ENCODE assay signal across 23 cellular contexts in genomic region chr14:68972507-68973272, GRCh38. TPM values are rescaled to one million over a fixed set of nuclear protein-coding genes. Genes with fewer than 3 reads are reported as not detected.
A peak's percentile ranks its signal among the peaks of the same experiment; 100 is the strongest.
DNase-seq lines count a peak whose midpoint lies in the region; ATAC-seq, FAIRE-seq and TF ChIP-seq lines count a peak whose summit lies in the region.
"Had no signal": no experiment of that assay in that cellular context is flagged by ENCODE, and none has a peak within 500 bp of the region (broad histone marks: within the 10 kb centered on the region; RNA-seq: fewer than 3 reads in every experiment).

No MANE protein-coding gene starts in this region.

- H3K27me3 ChIP-seq in colonic mucosa (no peaks in the 10 kb centered on the region), muscle layer of colon (ENCODE audit: control insufficient read depth in 1 of 2, insufficient read depth in 2 of 2, low read length in 2 of 2) (no peaks in the 10 kb centered on the region)
- H3K27me3 ChIP-seq: upper lobe of right lung had no signal

- H3K4me1 ChIP-seq in colonic mucosa (peaks cover 3% of the 10 kb centered on the region), muscle layer of colon (ENCODE audit: insufficient read depth, low read length) (peaks cover 94% of the 10 kb centered on the region)

- DNase-seq in activated naive CD8-positive, alpha-beta T cell treated with anti-CD3 and anti-CD28 coated beads, Interleukin-2, amount 50 U/mL, for 24 hours = no peak
- DNase-seq in colonic mucosa (no peak), urothelium cell line (ENCODE audit: low spot score) (no peak), GM03348 (ENCODE audit: low spot score) (no peak), RPMI8226 (no peak), NOMO-1 (lab: John Stamatoyannopoulos, UW; ENCODE audit: unreplicated experiment in 2 of 2) (no peak)
- DNase-seq: activated CD8-positive, alpha-beta T cell treated with anti-CD3 and anti-CD28 coated beads, Interleukin-2, amount 10 ng/mL, durations not matched to agents 7 days and 5 days; CD8-positive, alpha-beta memory T cell; effector memory CD8-positive, alpha-beta T cell; mesendoderm; NCI-H1694 treated with DMSO at 0.1 percent for 48 hours; NCI-H510A; occipital lobe; PC-9; stimulated activated CD4-positive, alpha-beta T cell treated with anti-CD3 and anti-CD28 coated beads, Interleukin-4, amount 100 ng/mL, for 4 hours; upper lobe of right lung; WERI-Rb-1 had no signal

- no peak overlapping the region for H3K4me3 Mint-ChIP-seq in activated naive CD8-positive, alpha-beta T cell
- H3K4me3 Mint-ChIP-seq in activated naive CD8-positive, alpha-beta T cell treated with anti-CD3 and anti-CD28 coated beads, Interleukin-2, amount 50 U/mL, for 24 hours = no peak overlapping the region
- H3K4me3 Mint-ChIP-seq: activated CD8-positive, alpha-beta T cell treated with anti-CD3 and anti-CD28 coated beads, Interleukin-2, amount 10 ng/mL, durations not matched to agents 7 days and 5 days; activated T-helper 17 cell treated with anti-CD3 and anti-CD28 coated beads, Interleukin-2, amount 50 U/mL, for 72 hours; CD8-positive, alpha-beta memory T cell; effector memory CD8-positive, alpha-beta T cell had no signal

- H3K36me3 Mint-ChIP-seq in activated naive CD8-positive, alpha-beta T cell = peaks cover 19% of the 10 kb centered on the region
- H3K36me3 Mint-ChIP-seq in activated naive CD8-positive, alpha-beta T cell treated with anti-CD3 and anti-CD28 coated beads, Interleukin-2, amount 50 U/mL, for 24 hours (ENCODE audit: low read depth) = peaks cover 55% of the 10 kb centered on the region

- H3K27me3 Mint-ChIP-seq in activated naive CD8-positive, alpha-beta T cell = no peaks in the 10 kb centered on the region
- H3K27me3 Mint-ChIP-seq in activated naive CD8-positive, alpha-beta T cell treated with anti-CD3 and anti-CD28 coated beads, Interleukin-2, amount 50 U/mL, for 24 hours = no peaks in the 10 kb centered on the region
- H3K27me3 Mint-ChIP-seq: activated T-helper 17 cell treated with anti-CD3 and anti-CD28 coated beads, Interleukin-2, amount 50 U/mL, for 72 hours had no signal

- no peak overlapping the region for H3K4me3 ChIP-seq in colonic mucosa
- no peak overlapping the region for H3K4me3 ChIP-seq in muscle layer of colon (ENCODE audit: low read depth in 1 of 2, low read length in 2 of 2)
- H3K4me3 ChIP-seq: HAP-1, PC-9, upper lobe of right lung had no signal

- H3K9me3 Mint-ChIP-seq in activated naive CD8-positive, alpha-beta T cell (ENCODE audit: low read depth) = no peaks in the 10 kb centered on the region
- peaks cover 13% of the 10 kb centered on the region for H3K9me3 Mint-ChIP-seq in activated naive CD8-positive, alpha-beta T cell treated with anti-CD3 and anti-CD28 coated beads, Interleukin-2, amount 50 U/mL, for 24 hours
- H3K9me3 Mint-ChIP-seq: effector memory CD8-positive, alpha-beta T cell had no signal

- peaks cover 90% of the 10 kb centered on the region for H3K4me1 Mint-ChIP-seq in activated naive CD8-positive, alpha-beta T cell (ENCODE audit: low read depth)
- peaks cover 84% of the 10 kb centered on the region for H3K4me1 Mint-ChIP-seq in activated naive CD8-positive, alpha-beta T cell treated with anti-CD3 and anti-CD28 coated beads, Interleukin-2, amount 50 U/mL, for 24 hours

- no peak for ATAC-seq in activated naive CD8-positive, alpha-beta T cell treated with anti-CD3 and anti-CD28 coated beads, Interleukin-2, amount 50 U/mL, for 24 hours
- ATAC-seq: activated CD8-positive, alpha-beta T cell treated with anti-CD3 and anti-CD28 coated beads, Interleukin-2, amount 10 ng/mL, durations not matched to agents 7 days and 5 days; activated T-helper 17 cell treated with anti-CD3 and anti-CD28 coated beads, Interleukin-2, amount 50 U/mL, for 72 hours; effector memory CD8-positive, alpha-beta T cell; upper lobe of right lung had no signal

- peak overlapping the region; percentile 98 for H3K27ac Mint-ChIP-seq in activated naive CD8-positive, alpha-beta T cell
- H3K27ac Mint-ChIP-seq in activated naive CD8-positive, alpha-beta T cell treated with anti-CD3 and anti-CD28 coated beads, Interleukin-2, amount 50 U/mL, for 24 hours = no peak overlapping the region
- H3K27ac Mint-ChIP-seq: activated CD8-positive, alpha-beta T cell treated with anti-CD3 and anti-CD28 coated beads, Interleukin-2, amount 10 ng/mL, durations not matched to agents 7 days and 5 days; effector memory CD8-positive, alpha-beta T cell had no signal

- no peak overlapping the region for H3K9ac ChIP-seq in colonic mucosa (ENCODE audit: low read depth in 2 of 2, low read length in 2 of 2)
- no peak overlapping the region for H3K9ac ChIP-seq in muscle layer of colon (ENCODE audit: low read length)

- FAIRE-seq in urothelium cell line (lab: Jason Lieb, UNC) = peak; percentile 81
- FAIRE-seq: A204.1, GM12891 had no signal

- intact Hi-C loops in colonic mucosa (cut with DNase I) = no loop called here

- H3K36me3 ChIP-seq in colonic mucosa (no peaks in the 10 kb centered on the region), muscle layer of colon (ENCODE audit: insufficient read depth, low read length) (peaks cover 48% of the 10 kb centered on the region)
- H3K36me3 ChIP-seq: WERI-Rb-1 had no signal

- no peaks in the 10 kb centered on the region for H3K9me3 ChIP-seq in colonic mucosa
- H3K9me3 ChIP-seq in muscle layer of colon (ENCODE audit: low read length) = no peaks in the 10 kb centered on the region
- H3K9me3 ChIP-seq: upper lobe of right lung had no signal

- TF ChIP-seq CTCF in colonic mucosa (IDR thresholded peaks at IDR 0.05) = no peak

- H3K27ac ChIP-seq in colonic mucosa (peak overlapping the region; percentile 9), muscle layer of colon (ENCODE audit: low read depth, low read length) (peak overlapping the region; percentile 91)
- H3K27ac ChIP-seq: PC-9, upper lobe of right lung, WERI-Rb-1 had no signal

RNA-seq across cellular contexts. Expression of gene ACTN1, which starts 6.4 kb away (rescaled TPM):
- 100 to 1,000 TPM; 106 to 185 TPM for total RNA-seq in colonic mucosa
